8 cellular contexts compared by ENCODE assay signal in genomic region chr12:569803-570236, GRCh38.
A peak's percentile ranks its signal among the peaks of the same experiment; 100 is the strongest.
DNase-seq lines count a peak whose midpoint lies in the region; ATAC-seq and TF ChIP-seq lines count a peak whose summit lies in the region.

No MANE protein-coding gene starts in this region.

- H3K79me2 ChIP-seq in OCI-LY1 (ENCODE audit: insufficient read depth, low read length): no peaks in the 10 kb centered on the region

- H3K9ac ChIP-seq in OCI-LY1 (ENCODE audit: low read length) (peak overlapping the region; percentile 49; the same call in 1 of the 2 replicates), mucosa of rectum (ENCODE audit: low read depth in 1 of 2, low read length in 2 of 2) (peak overlapping the region; percentile 76 to 80)

- H3K27me3 ChIP-seq in HL-60 (ENCODE audit: insufficient read depth, poor library complexity, severe bottlenecking): no peaks in the 10 kb centered on the region
- no peaks in the 10 kb centered on the region for H3K27me3 ChIP-seq in OCI-LY1 (ENCODE audit: insufficient read depth, low read length)
- H3K27me3 ChIP-seq in mucosa of rectum (ENCODE audit: control insufficient read depth in 2 of 2, insufficient read depth in 2 of 2, low read length in 2 of 2): no peaks in the 10 kb centered on the region

- H4K20me1 ChIP-seq in OCI-LY1 (ENCODE audit: insufficient read depth, low read length): no peaks in the 10 kb centered on the region

- H3K9me3 ChIP-seq in OCI-LY1 (ENCODE audit: low read length) (no peaks in the 10 kb centered on the region), mucosa of rectum (ENCODE audit: control insufficient read depth in 2 of 2, low read length in 2 of 2) (no peaks in the 10 kb centered on the region)

- H3K36me3 ChIP-seq in OCI-LY1 (ENCODE audit: insufficient read depth, low read length) (peaks cover 18% of the 10 kb centered on the region), mucosa of rectum (ENCODE audit: control insufficient read depth in 2 of 2, insufficient read depth in 2 of 2, low read length in 2 of 2) (no peaks in the 10 kb centered on the region)

- peak overlapping the region; percentile 76 for H3K4me2 ChIP-seq in OCI-LY1 (ENCODE audit: low read length)

- no peaks in the 10 kb centered on the region for H3F3A ChIP-seq in OCI-LY1 (ENCODE audit: insufficient read depth, low read length)

- no peak for ATAC-seq in HG03095 (IDR thresholded peaks at IDR 0.05; ENCODE audit: unreplicated experiment)

- H3K9me2 ChIP-seq in OCI-LY1 (ENCODE audit: low read depth, low read length): no peaks in the 10 kb centered on the region

- TF ChIP-seq CTCF in GM12872 (IDR thresholded peaks at IDR 0.05; ENCODE audit: insufficient read depth, low read depth, low read length) (peak; percentile 79), HL-60 (IDR thresholded peaks at IDR 0.05; ENCODE audit: insufficient read depth, low read length) (peak; percentile 49), OCI-LY1 (IDR thresholded peaks at IDR 0.05; ENCODE audit: low read length) (peak; percentile 99)

- peaks cover 14% of the 10 kb centered on the region for H3K4me1 ChIP-seq in OCI-LY1 (ENCODE audit: insufficient read depth, low read length, severe bottlenecking)
- peaks cover 32 to 35% of the 10 kb centered on the region in 2 donors for H3K4me1 ChIP-seq in mucosa of rectum (ENCODE audit: control insufficient read depth in 2 of 2, insufficient read depth in 2 of 2, low read length in 2 of 2)

- no peak for TF ChIP-seq POLR2A in erythroblast (IDR thresholded peaks at IDR 0.05; ENCODE audit: low read length)

- DNase-seq in HL-60 (ENCODE audit: low read depth in 1 of 2, low spot score in 1 of 2) (peak in 1 of 2 experiments; percentile 73), erythroblast (lab: John Stamatoyannopoulos, UW) (peak; percentile 82 to 91)
- DNase-seq in activated T-cell treated with anti-CD3 and anti-CD28 coated beads, Interleukin-2, amount 50 U/mL, for 1 hour: peak; percentile 88
- DNase-seq in stimulated activated CD8-positive, alpha-beta memory T cell treated with anti-CD3 and anti-CD28 coated beads, Interleukin-4, amount 100 ng/mL, for 24 hours (ENCODE audit: low read depth): peak; percentile 78

- H3K27ac ChIP-seq in HL-60 (replicated peaks): no peak overlapping the region
- H3K27ac ChIP-seq in OCI-LY1 (ENCODE audit: low read depth, low read length, poor library complexity, severe bottlenecking): no peak overlapping the region
- peak overlapping the region; percentile 93 to 95 for H3K27ac ChIP-seq in mucosa of rectum (ENCODE audit: low read depth in 2 of 2, low read length in 2 of 2)

- H3K4me3 ChIP-seq in HL-60 (replicated peaks; ENCODE audit: insufficient read depth, low read length) (peak overlapping the region; percentile 51), OCI-LY1 (ENCODE audit: low read depth, low read length, poor library complexity, severe bottlenecking) (peak overlapping the region; percentile 60), mucosa of rectum (ENCODE audit: low read length in 2 of 2) (peak overlapping the region; percentile 73 to 77)

- H2AFZ ChIP-seq in OCI-LY1 (ENCODE audit: low read length): no peak overlapping the region

Comparison
In these comparisons a context has a peak if more than half of its experiments do, and no peak if none do; other contexts are left out.
1. CTCF ChIP-seq: peak in every context shown above with its lines; median percentile 99 in OCI-LY1; 79 in GM12872; 49 in HL-60.
2. H3K27ac ChIP-seq: peak in mucosa of rectum (2 of 2); none in HL-60 (single experiment) and OCI-LY1 (single experiment).
3. Peak in every context shown above with its lines, with median percentiles within 50 percentile points of each other: H3K4me3 ChIP-seq.